In genomic region chr1:81230983-81231728, GRCh38 we compare ENCODE assay signal across 19 cellular contexts.
A peak's percentile ranks its signal among the peaks of the same experiment; 100 is the strongest.
DNase-seq lines count a peak whose midpoint lies in the region; ATAC-seq, FAIRE-seq and TF ChIP-seq lines count a peak whose summit lies in the region.
"Had no signal": no experiment of that assay in that cellular context is flagged by ENCODE, and none has a peak within 500 bp of the region (broad histone marks: within the 10 kb centered on the region; RNA-seq: fewer than 3 reads in every experiment).

No MANE protein-coding gene starts in this region.

- WGBS in adrenal gland, 4 donors, result 40 to 43% (median 41%) methylated on average over 6 of the region's 6 CpGs
- WGBS in small intestine, 3 donors, result 8 to 37% (median 21%) methylated on average over 6 of the region's 6 CpGs

- no peaks in the 10 kb centered on the region for H3K27me3 ChIP-seq in left ventricle myocardium inferior (ENCODE audit: low read depth)
- H3K27me3 ChIP-seq in adrenal gland, result no peaks in the 10 kb centered on the region
- H3K27me3 ChIP-seq in small intestine (ENCODE audit: control insufficient read depth in 2 of 2, insufficient read depth in 2 of 2, low read length in 2 of 2), result no peaks in the 10 kb centered on the region
- H3K27me3 ChIP-seq: testis had no signal

- peak overlapping the region; percentile 16 for H3K4me3 ChIP-seq in left ventricle myocardium inferior
- no peak overlapping the region for H3K4me3 ChIP-seq in adrenal gland
- no peak overlapping the region for H3K4me3 ChIP-seq in small intestine (ENCODE audit: low read depth in 1 of 2, low read length in 2 of 2)
- H3K4me3 ChIP-seq in mucosa of descending colon, result no peak overlapping the region
- H3K4me3 ChIP-seq: GM12878, testis had no signal

- peaks cover 22% of the 10 kb centered on the region for H3K4me1 ChIP-seq in left ventricle myocardium inferior
- H3K4me1 ChIP-seq in adrenal gland (replicated peaks in 1 of 2), result peaks cover 0 to 20% of the 10 kb centered on the region in 2 donors
- no peaks in the 10 kb centered on the region for H3K4me1 ChIP-seq in small intestine (ENCODE audit: control insufficient read depth in 2 of 2, insufficient read depth in 1 of 2, low read depth in 1 of 2, low read length in 1 of 2)
- H3K4me1 ChIP-seq in mucosa of descending colon (ENCODE audit: low read depth), result no peaks in the 10 kb centered on the region

- intact Hi-C loops in left ventricle myocardium inferior (cut with micrococcal nuclease) (no loop called here), Right ventricle myocardium superior (cut with DNase I) (no loop called here), adrenal gland (cut with DNase I) (no loop called here), mucosa of descending colon (cut with DNase I, micrococcal nuclease) (no loop called here)

- FAIRE-seq in small intestine (lab: Jason Lieb, UNC), result no peak
- FAIRE-seq: GM12878 had no signal

- in situ Hi-C loops in KBM-7 (cut with MboI; ENCODE audit: low pct_unique_long_range_greater_than_20kb, low sequenced_read_pairs), result no loop called here

- H3K27ac ChIP-seq in left ventricle myocardium inferior (replicated peaks) (no peak overlapping the region), adrenal gland (peak overlapping the region in 4 of 5 donors; percentile 1 to 75 (median 8)), small intestine (ENCODE audit: low read depth in 1 of 2, low read length in 1 of 2) (no peak overlapping the region)
- H3K27ac ChIP-seq: testis had no signal

- no peak for ATAC-seq in Right ventricle myocardium superior (ENCODE audit: poor library complexity)
- no peak for ATAC-seq in mucosa of descending colon
- ATAC-seq: GM12878; left lobe of liver; stimulated activated effector memory CD8-positive, alpha-beta T cell treated with anti-CD3 and anti-CD28 coated beads, Interleukin-12 subunit alpha, Interleukin-12 subunit beta, amount 100 ng/mL, for 72 hours had no signal

- DNase-seq in left ventricle myocardium inferior, result no peak
- DNase-seq in Right ventricle myocardium superior, result no peak
- DNase-seq in NCI-H526 (lab: John Stamatoyannopoulos, UW), result peak; percentile 83 to 88
- DNase-seq in adrenal gland, result no peak
- DNase-seq in small intestine, result peak; percentile 31
- no peak for DNase-seq in KBM-7
- no peak for DNase-seq in mucosa of descending colon
- no peak for DNase-seq in T-helper 1 cell
- DNase-seq: activated CD4-positive, alpha-beta T cell treated with anti-CD3 and anti-CD28 coated beads, Interleukin-2, amount 50 U/mL, for 48 hours; activated naive CD4-positive, alpha-beta T cell; central memory CD4-positive, alpha-beta T cell; KG1; MV-4-11; NCI-H2171 treated with DMSO at 0.1 percent for 48 hours; nucleus accumbens; testis had no signal

- TF ChIP-seq POLR2A in adrenal gland (IDR thresholded peaks at IDR 0.05), result no peak

- H3K36me3 ChIP-seq in left ventricle myocardium inferior (no peaks in the 10 kb centered on the region), adrenal gland (replicated peaks in 1 of 2) (no peaks in the 10 kb centered on the region), small intestine (ENCODE audit: control insufficient read depth in 2 of 2, insufficient read depth in 2 of 2, low read length in 2 of 2) (no peaks in the 10 kb centered on the region), mucosa of descending colon (ENCODE audit: low read depth) (no peaks in the 10 kb centered on the region)

- no peak for TF ChIP-seq CTCF in left ventricle myocardium inferior (IDR thresholded peaks at IDR 0.05; ENCODE audit: borderline replicate concordance)
- TF ChIP-seq CTCF in adrenal gland (IDR thresholded peaks at IDR 0.05), result no peak
- TF ChIP-seq CTCF in mucosa of descending colon (IDR thresholded peaks at IDR 0.05), result no peak

- H3K9me3 ChIP-seq in left ventricle myocardium inferior (replicated peaks) (no peaks in the 10 kb centered on the region), adrenal gland (replicated peaks in 1 of 3) (peaks cover 0 to 5% (median 0%) of the 10 kb centered on the region in 3 donors), small intestine (ENCODE audit: control insufficient read depth, low read depth) (no peaks in the 10 kb centered on the region), mucosa of descending colon (no peaks in the 10 kb centered on the region)
- H3K9me3 ChIP-seq: testis had no signal

Comparison
In these comparisons a context has a peak if more than half of its experiments do, and no peak if none do; other contexts are left out.
1. DNase-seq: peak in NCI-H526 (2 of 2) and small intestine (single experiment); none in left ventricle myocardium inferior (single experiment), Right ventricle myocardium superior (single experiment), adrenal gland (0 of 7), KBM-7 (single experiment), mucosa of descending colon (0 of 3) and T-helper 1 cell (0 of 5).
2. H3K27ac ChIP-seq: peak in adrenal gland (4 of 5); none in left ventricle myocardium inferior (single experiment) and small intestine (0 of 2).